Comparison of ENCODE assay signal across 12 cellular contexts in the genomic region with DNA sequence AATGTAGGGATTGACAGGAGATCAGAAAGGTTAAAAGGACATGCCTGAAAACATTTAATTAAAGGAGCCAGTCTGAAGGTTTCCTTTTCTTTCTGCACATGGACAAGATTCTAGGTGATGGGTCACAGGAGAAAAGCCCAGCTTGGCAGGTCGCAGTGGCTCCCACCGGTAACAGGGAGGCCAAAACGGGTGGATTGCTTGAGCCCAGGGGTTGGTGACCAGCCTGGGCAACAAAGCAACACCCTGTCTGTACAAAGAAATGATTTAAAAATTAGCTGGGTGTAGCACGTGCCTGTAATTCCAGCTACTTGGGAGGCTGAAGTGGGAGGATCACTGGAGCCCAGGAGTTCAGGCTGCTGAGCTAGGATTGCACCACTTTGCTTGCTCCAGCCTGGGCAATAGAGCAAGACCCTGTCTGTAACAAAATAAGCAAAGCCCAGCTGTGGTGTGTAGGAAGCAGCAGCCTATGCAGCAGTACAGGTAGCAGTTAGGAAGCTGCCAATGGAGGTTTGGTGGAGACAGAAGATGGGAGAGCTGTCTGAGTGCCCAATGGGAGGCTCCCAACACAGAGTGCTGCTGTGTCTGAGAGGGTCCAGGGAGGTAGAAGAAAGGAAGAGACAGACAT. TPM values are rescaled to one million over a fixed set of nuclear protein-coding genes. Genes with fewer than 3 reads are reported as not detected.
DNase-seq lines count a peak whose midpoint lies in the region; ATAC-seq and TF ChIP-seq lines count a peak whose summit lies in the region.
"Had no signal": no experiment of that assay in that cellular context is flagged by ENCODE, and none has a peak within 500 bp of the region (broad histone marks: within the 10 kb centered on the region; RNA-seq: fewer than 3 reads in every experiment).

No MANE protein-coding gene starts in this region.

- TF ChIP-seq CTCF in Peyer's patch (IDR thresholded peaks at IDR 0.05) (no peak), smooth muscle cell (IDR thresholded peaks at IDR 0.05; ENCODE audit: borderline replicate concordance, insufficient read depth, poor library complexity, severe bottlenecking) (no peak)

- peak overlapping the region; percentile 48 to 87 (median 69) for H3K4me3 Mint-ChIP-seq in CD8-positive, alpha-beta memory T cell

- H4K20me1 ChIP-seq in smooth muscle cell (ENCODE audit: low read depth): no peaks in the 10 kb centered on the region

- no peak overlapping the region for H3K9ac ChIP-seq in smooth muscle cell (ENCODE audit: low read depth)

- CTCF ChIA-PET in CD8-positive, alpha-beta memory T cell (lab: Charles Lee): interaction anchor here (1.0 to 18.5 kb wide), 6 partner anchors 13 to 60 kb away, joined by 3 to 262 read pairs (median 10); a partner anchor contains a TSS

- WGBS in esophagus, 2 donors: 61 to 70% methylated on average over 4 of the region's 4 CpGs
- WGBS in smooth muscle cell (ENCODE audit: low lambda C conversion rate): 84% methylated on average over 4 of the region's 4 CpGs

- H3K4me2 ChIP-seq in smooth muscle cell: no peak overlapping the region

- H3K36me3 Mint-ChIP-seq in CD8-positive, alpha-beta memory T cell: peaks cover 0 to 4% (median 0%) of the 10 kb centered on the region in 3 donors

- ATAC-seq in GM18909 (IDR thresholded peaks at IDR 0.05; ENCODE audit: poor library complexity, unreplicated experiment): no peak

- no peak for DNase-seq in CD8-positive, alpha-beta memory T cell
- DNase-seq in Peyer's patch (no peak), smooth muscle cell (lab: John Stamatoyannopoulos, UW; ENCODE audit: unreplicated experiment) (no peak), T1000 (lab: John Stamatoyannopoulos, UW) (no peak), RKO (ENCODE audit: low spot score) (no peak)
- no peak for DNase-seq in stimulated activated CD4-positive, alpha-beta T cell treated with anti-CD3 and anti-CD28 coated beads, Interleukin-4, amount 100 ng/mL, for 4 hours
- DNase-seq: EL; HCEC 1CT; NCI-H146; NK-92 treated with Interleukin-12 subunit alpha and Interleukin-12 subunit beta, amount 100 ng/mL, for 24 hours had no signal

- peaks cover 29% of the 10 kb centered on the region for H3F3A ChIP-seq in smooth muscle cell (ENCODE audit: low read depth)

- H2AFZ ChIP-seq in smooth muscle cell (ENCODE audit: low read depth): no peak overlapping the region

- no peaks in the 10 kb centered on the region for H3K27me3 ChIP-seq in CD8-positive, alpha-beta memory T cell (ENCODE audit: insufficient read depth, low read length, poor library complexity, severe bottlenecking)
- H3K27me3 ChIP-seq in Peyer's patch (no peaks in the 10 kb centered on the region), esophagus (ENCODE audit: control insufficient read depth in 1 of 2, insufficient read depth in 2 of 2, low read length in 2 of 2) (no peaks in the 10 kb centered on the region), smooth muscle cell (ENCODE audit: low read depth) (no peaks in the 10 kb centered on the region)

- no peaks in the 10 kb centered on the region for H3K36me3 ChIP-seq in CD8-positive, alpha-beta memory T cell (ENCODE audit: insufficient read depth, low read length)
- H3K36me3 ChIP-seq in Peyer's patch (no peaks in the 10 kb centered on the region), esophagus (ENCODE audit: control insufficient read depth in 2 of 2, insufficient read depth in 2 of 2, low read length in 1 of 2) (no peaks in the 10 kb centered on the region), smooth muscle cell (ENCODE audit: low read depth) (no peaks in the 10 kb centered on the region)

- no peak for TF ChIP-seq POLR2A in Peyer's patch (IDR thresholded peaks at IDR 0.05)

- POLR2A ChIA-PET in CD8-positive, alpha-beta memory T cell (lab: Charles Lee): interaction anchor here (0.7 to 2.0 kb wide), 4 partner anchors 9 to 109 kb away, joined by 5 to 11 read pairs (median 6); a partner anchor contains a TSS

- no peak overlapping the region for H3K4me3 ChIP-seq in CD8-positive, alpha-beta memory T cell (ENCODE audit: low read length)
- no peak overlapping the region for H3K4me3 ChIP-seq in Peyer's patch
- H3K4me3 ChIP-seq in esophagus (ENCODE audit: low read depth in 1 of 2, low read length in 2 of 2): no peak overlapping the region
- H3K4me3 ChIP-seq in smooth muscle cell: no peak overlapping the region

- H3K27ac ChIP-seq in CD8-positive, alpha-beta memory T cell (ENCODE audit: low read depth, low read length): peak overlapping the region; percentile 3
- H3K27ac ChIP-seq in Peyer's patch: peak overlapping the region in 3 of 4 donors; percentile 0 to 96 (median 93)
- H3K27ac ChIP-seq in esophagus (ENCODE audit: low read depth in 2 of 2, low read length in 1 of 2): peak overlapping the region; percentile 9 to 82
- peak overlapping the region; percentile 97 for H3K27ac ChIP-seq in smooth muscle cell (ENCODE audit: low read depth)

- H3K79me2 ChIP-seq in smooth muscle cell (ENCODE audit: low read depth): no peaks in the 10 kb centered on the region

- no peaks in the 10 kb centered on the region for H3K9me3 Mint-ChIP-seq in CD8-positive, alpha-beta memory T cell

- H3K9me3 ChIP-seq in CD8-positive, alpha-beta memory T cell (ENCODE audit: low read length): no peaks in the 10 kb centered on the region
- H3K9me3 ChIP-seq in Peyer's patch: no peaks in the 10 kb centered on the region
- no peaks in the 10 kb centered on the region for H3K9me3 ChIP-seq in esophagus (ENCODE audit: control insufficient read depth in 2 of 2, insufficient read depth in 1 of 2, low read depth in 1 of 2, low read length in 1 of 2)
- H3K9me3 ChIP-seq in smooth muscle cell (replicated peaks; ENCODE audit: low read depth): no peaks in the 10 kb centered on the region

- peaks cover 74% of the 10 kb centered on the region for H3K4me1 ChIP-seq in CD8-positive, alpha-beta memory T cell (ENCODE audit: insufficient read depth, low read length)
- H3K4me1 ChIP-seq in Peyer's patch (peaks cover 0 to 37% (median 5%) of the 10 kb centered on the region in 4 donors), esophagus (ENCODE audit: control insufficient read depth in 2 of 2, insufficient read depth in 2 of 2, low read length in 1 of 2) (peaks cover 2 to 3% of the 10 kb centered on the region in 2 donors), smooth muscle cell (ENCODE audit: low read depth) (peaks cover 5% of the 10 kb centered on the region)

- H3K27me3 Mint-ChIP-seq in CD8-positive, alpha-beta memory T cell: no peaks in the 10 kb centered on the region

- peaks cover 66 to 80% (median 78%) of the 10 kb centered on the region in 3 donors for H3K4me1 Mint-ChIP-seq in CD8-positive, alpha-beta memory T cell

- H3K27ac Mint-ChIP-seq in CD8-positive, alpha-beta memory T cell: peak overlapping the region; percentile 92 to 100 (median 100)

RNA-seq across cellular contexts. Expression of a gene that starts 7.3 kb away (rescaled TPM):
- 10 to 100 TPM; 14.0 to 15.7 TPM for total RNA-seq in CD8-positive, alpha-beta memory T cell
- polyA plus RNA-seq in CD8-positive, alpha-beta memory T cell: 18.4 TPM
- total RNA-seq in Peyer's patch (10 to 100 TPM; 11.6 to 26.4 (median 22.5) TPM), smooth muscle cell (3.1 and 9.9 TPM in 2 replicates)
- polyA plus RNA-seq in esophagus (1 to 10 TPM; 4.6 to 7.9 TPM), smooth muscle cell (10.9 and 14.7 TPM in 2 replicates)

RNA-seq across cellular contexts. Expression of a gene that starts 17.0 kb away (rescaled TPM):
- 10 to 100 TPM; 78.0 to 81.6 TPM for total RNA-seq in CD8-positive, alpha-beta memory T cell
- polyA plus RNA-seq in CD8-positive, alpha-beta memory T cell: 61.6 TPM
- total RNA-seq in Peyer's patch (100 to 1,000 TPM in 1 of 4 donors, 10 to 100 TPM in 3; 14.2 to 202 (median 34.1) TPM), smooth muscle cell (9.5 and 14.7 TPM in 2 replicates)
- polyA plus RNA-seq in esophagus (10 to 100 TPM; 15.6 to 21.8 TPM), smooth muscle cell (11.1 and 14.8 TPM in 2 replicates)

RNA-seq across cellular contexts. Expression of a gene that starts 26.5 kb away (rescaled TPM):
- 10 to 100 TPM; 66.4 to 69.9 TPM for total RNA-seq in CD8-positive, alpha-beta memory T cell
- 1.7 TPM for polyA plus RNA-seq in CD8-positive, alpha-beta memory T cell
- total RNA-seq in Peyer's patch (10 to 100 TPM; 39.8 to 61.9 (median 47.0) TPM), smooth muscle cell (23.6 TPM in 2 replicates)
- polyA plus RNA-seq in esophagus (10 to 100 TPM; 33.3 to 43.4 TPM), smooth muscle cell (10.4 and 13.4 TPM in 2 replicates)

RNA-seq across cellular contexts. Expression of a gene that starts 31.8 kb away (rescaled TPM):
- total RNA-seq in CD8-positive, alpha-beta memory T cell: under 1 TPM; 0.13 to 0.24 TPM
- not detected for polyA plus RNA-seq in CD8-positive, alpha-beta memory T cell
- total RNA-seq in Peyer's patch (not detected), smooth muscle cell (0.36 and 0.72 TPM in 2 replicates)
- polyA plus RNA-seq in esophagus (under 1 TPM; 0.07 to 0.08 TPM), smooth muscle cell (0.32 and 0.47 TPM in 2 replicates)

RNA-seq across cellular contexts. Expression of a gene that starts 33.5 kb away (rescaled TPM):
- 10 to 100 TPM; 34.3 to 34.8 TPM for total RNA-seq in CD8-positive, alpha-beta memory T cell
- polyA plus RNA-seq in CD8-positive, alpha-beta memory T cell: 8.1 TPM
- total RNA-seq in Peyer's patch (10 to 100 TPM; 39.6 to 94.4 (median 69.7) TPM), smooth muscle cell (12.5 and 12.8 TPM in 2 replicates)
- polyA plus RNA-seq in esophagus (10 to 100 TPM in 1 of 2 donors, 1 to 10 TPM in 1; 9.2 to 20.5 TPM), smooth muscle cell (7.8 and 10.0 TPM in 2 replicates)

Comparison
In these comparisons a context has a peak if more than half of its experiments do, and no peak if none do; other contexts are left out.
1. H3K27ac ChIP-seq: peak in every context shown above with its lines; median percentile 97 in smooth muscle cell; 93 in Peyer's patch; 46 in esophagus; 3 in CD8-positive, alpha-beta memory T cell.